ENCODE assay signal across 8 cellular contexts in the genomic region with DNA sequence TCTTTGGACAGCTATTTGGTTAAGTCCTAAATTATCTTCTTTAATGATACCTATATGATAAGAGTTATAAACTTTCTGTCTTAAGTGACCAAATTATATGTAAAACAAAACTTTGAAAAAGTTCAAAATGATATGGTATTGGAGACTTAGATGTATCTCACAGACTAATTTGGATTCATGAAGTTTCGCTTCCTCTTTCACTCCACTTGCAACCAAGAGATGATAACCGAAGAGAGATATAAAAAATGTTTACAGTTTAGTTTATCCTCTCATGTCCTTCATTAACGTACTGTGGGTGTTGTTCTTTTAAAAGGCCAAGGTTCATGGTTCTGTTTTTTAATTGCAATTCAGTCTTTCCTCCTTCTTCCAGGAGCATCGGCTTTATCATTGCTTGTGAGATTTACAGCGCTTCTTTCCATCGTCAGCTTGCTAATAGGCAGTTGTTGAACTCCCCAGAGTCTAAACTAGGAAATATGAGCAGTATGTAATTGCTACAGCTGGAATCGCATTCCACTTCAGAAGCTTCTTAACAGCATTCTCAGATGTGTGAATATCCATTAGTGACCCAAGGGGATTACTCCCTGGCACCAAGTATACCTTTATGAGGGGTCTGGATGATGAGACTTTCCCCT.
DNase-seq lines count a peak whose midpoint lies in the region; ATAC-seq and TF ChIP-seq lines count a peak whose summit lies in the region.

No MANE protein-coding gene starts in this region.

- peaks cover 0 to 3% of the 10 kb centered on the region in 2 donors for H3K9me3 ChIP-seq in left lung

- H3K4me1 ChIP-seq in left lung = peaks cover 0 to 20% of the 10 kb centered on the region in 2 donors

- no peaks in the 10 kb centered on the region for H3K27me3 Mint-ChIP-seq in activated CD4-positive, alpha-beta memory T cell treated with anti-CD3 and anti-CD28 coated beads, Interleukin-2, amount 10 ng/mL, durations not matched to agents 7 days and 5 days
- no peaks in the 10 kb centered on the region for H3K27me3 Mint-ChIP-seq in stimulated activated naive CD8-positive, alpha-beta T cell treated with anti-CD3 and anti-CD28 coated beads, Interleukin-15, amount 100 ng/mL, for 72 hours

- peak; percentile 60 for ATAC-seq in GM18520 (IDR thresholded peaks at IDR 0.05; ENCODE audit: unreplicated experiment)
- peak; percentile 89 for ATAC-seq in HG02870 (IDR thresholded peaks at IDR 0.05; ENCODE audit: unreplicated experiment)
- ATAC-seq in left lung = peak; percentile 48
- no peak for ATAC-seq in stimulated activated naive CD8-positive, alpha-beta T cell treated with anti-CD3 and anti-CD28 coated beads, Interleukin-15, amount 100 ng/mL, for 72 hours

- peak overlapping the region in 1 of 2 donors; percentile 2 for H3K4me3 ChIP-seq in left lung

- H3K36me3 Mint-ChIP-seq in activated CD4-positive, alpha-beta memory T cell treated with anti-CD3 and anti-CD28 coated beads, Interleukin-2, amount 10 ng/mL, durations not matched to agents 7 days and 5 days (ENCODE audit: low read depth) = no peaks in the 10 kb centered on the region

- no peak overlapping the region for H3K27ac Mint-ChIP-seq in activated CD4-positive, alpha-beta memory T cell treated with anti-CD3 and anti-CD28 coated beads, Interleukin-2, amount 10 ng/mL, durations not matched to agents 7 days and 5 days
- H3K27ac Mint-ChIP-seq in stimulated activated naive CD8-positive, alpha-beta T cell treated with anti-CD3 and anti-CD28 coated beads, Interleukin-15, amount 100 ng/mL, for 72 hours = no peak overlapping the region

- no peak for TF ChIP-seq CTCF in left lung (IDR thresholded peaks at IDR 0.05)

- POLR2A ChIA-PET in activated CD4-positive, alpha-beta memory T cell treated with anti-CD3 and anti-CD28 coated beads, Interleukin-2, amount 10 ng/mL, durations not matched to agents 7 days and 5 days (lab: Charles Lee) = no interaction called here

- H3K36me3 ChIP-seq in left lung = no peaks in the 10 kb centered on the region

- peak overlapping the region; percentile 61 to 83 for H3K27ac ChIP-seq in left lung

- no peak overlapping the region for H3K4me3 Mint-ChIP-seq in activated CD4-positive, alpha-beta memory T cell treated with anti-CD3 and anti-CD28 coated beads, Interleukin-2, amount 10 ng/mL, durations not matched to agents 7 days and 5 days
- no peak overlapping the region for H3K4me3 Mint-ChIP-seq in stimulated activated naive CD8-positive, alpha-beta T cell treated with anti-CD3 and anti-CD28 coated beads, Interleukin-15, amount 100 ng/mL, for 72 hours

- peaks cover 12% of the 10 kb centered on the region for H3K9me3 Mint-ChIP-seq in activated CD4-positive, alpha-beta memory T cell treated with anti-CD3 and anti-CD28 coated beads, Interleukin-2, amount 10 ng/mL, durations not matched to agents 7 days and 5 days
- H3K9me3 Mint-ChIP-seq in stimulated activated naive CD8-positive, alpha-beta T cell treated with anti-CD3 and anti-CD28 coated beads, Interleukin-15, amount 100 ng/mL, for 72 hours = peaks cover 0 to 10% of the 10 kb centered on the region in 2 donors

- intact Hi-C loops in left lung (cut with DNase I) = no loop called here

- CTCF ChIA-PET in activated CD4-positive, alpha-beta memory T cell treated with anti-CD3 and anti-CD28 coated beads, Interleukin-2, amount 10 ng/mL, durations not matched to agents 7 days and 5 days (lab: Charles Lee) = no interaction called here

- no peaks in the 10 kb centered on the region for H3K27me3 ChIP-seq in left lung

- H3K4me1 Mint-ChIP-seq in activated CD4-positive, alpha-beta memory T cell treated with anti-CD3 and anti-CD28 coated beads, Interleukin-2, amount 10 ng/mL, durations not matched to agents 7 days and 5 days = no peaks in the 10 kb centered on the region
- H3K4me1 Mint-ChIP-seq in stimulated activated naive CD8-positive, alpha-beta T cell treated with anti-CD3 and anti-CD28 coated beads, Interleukin-15, amount 100 ng/mL, for 72 hours = peaks cover 5% of the 10 kb centered on the region

- peak; percentile 93 for DNase-seq in NCI-H2171 treated with DMSO at 0.1 percent for 48 hours (lab: John Stamatoyannopoulos, UW)
- no peak for DNase-seq in left lung
- no peak for DNase-seq in activated CD4-positive, alpha-beta memory T cell treated with anti-CD3 and anti-CD28 coated beads, Interleukin-2, amount 10 ng/mL, durations not matched to agents 7 days and 5 days
- no peak for DNase-seq in GDM1 (lab: John Stamatoyannopoulos, UW)
- no peak for DNase-seq in stimulated activated naive CD8-positive, alpha-beta T cell treated with anti-CD3 and anti-CD28 coated beads, Interleukin-15, amount 100 ng/mL, for 72 hours
- no peak for DNase-seq in stimulated activated CD4-positive, alpha-beta T cell treated with anti-CD3 and anti-CD28 coated beads, Interleukin-12 subunit alpha, Interleukin-12 subunit beta, amount 100 ng/mL, for 4 hours
